28 cellular contexts compared by ENCODE assay signal in genomic region chr5:179294131-179294780, GRCh38. TPM values are rescaled to one million over a fixed set of nuclear protein-coding genes. Genes with fewer than 3 reads are reported as not detected.
DNase-seq lines count a peak whose midpoint lies in the region; ATAC-seq and TF ChIP-seq lines count a peak whose summit lies in the region.
"Had no signal": no experiment of that assay in that cellular context is flagged by ENCODE, and none has a peak within 500 bp of the region (broad histone marks: within the 10 kb centered on the region; RNA-seq: fewer than 3 reads in every experiment).

No MANE protein-coding gene starts in this region.

- H3K27me3 Mint-ChIP-seq in brain, result peaks cover 3% of the 10 kb centered on the region
- H3K27me3 Mint-ChIP-seq: activated naive CD4-positive, alpha-beta T cell treated with anti-CD3 and anti-CD28 coated beads, Interleukin-2, amount 10 ng/mL, durations not matched to agents 7 days and 5 days had no signal

- H3K4me1 Mint-ChIP-seq in brain, result peaks cover 53% of the 10 kb centered on the region
- H3K4me1 Mint-ChIP-seq: activated naive CD4-positive, alpha-beta T cell treated with anti-CD3 and anti-CD28 coated beads, Interleukin-2, amount 10 ng/mL, durations not matched to agents 7 days and 5 days; immature natural killer cell; naive thymus-derived CD4-positive, alpha-beta T cell had no signal

- no peaks in the 10 kb centered on the region for H3K36me3 ChIP-seq in mucosa of descending colon (ENCODE audit: low read depth)
- H3K36me3 ChIP-seq in thoracic aorta, result no peaks in the 10 kb centered on the region
- H3K36me3 ChIP-seq: adrenal gland had no signal

- H3K9me3 Mint-ChIP-seq in brain, result peaks cover 5 to 13% (median 7%) of the 10 kb centered on the region in 5 experiments
- H3K9me3 Mint-ChIP-seq: activated naive CD4-positive, alpha-beta T cell treated with anti-CD3 and anti-CD28 coated beads, Interleukin-2, amount 10 ng/mL, durations not matched to agents 7 days and 5 days; activated T-cell treated with anti-CD3 and anti-CD28 coated beads, Interleukin-2, amount 50 U/mL, for 72 hours; immature natural killer cell had no signal

- H3K27ac ChIP-seq in thoracic aorta, result peak overlapping the region; percentile 58 to 66
- H3K27ac ChIP-seq: adrenal gland had no signal

- H3K4me1 ChIP-seq in mucosa of descending colon (ENCODE audit: low read depth), result no peaks in the 10 kb centered on the region
- peaks cover 4 to 31% of the 10 kb centered on the region in 2 donors for H3K4me1 ChIP-seq in thoracic aorta (ENCODE audit: control insufficient read depth in 1 of 2, low read depth in 2 of 2)
- H3K4me1 ChIP-seq: adrenal gland, Caco-2 had no signal

- peak overlapping the region in 3 of 5 experiments; percentile 77 to 92 (median 79) for H3K27ac Mint-ChIP-seq in brain
- H3K27ac Mint-ChIP-seq: activated naive CD4-positive, alpha-beta T cell treated with anti-CD3 and anti-CD28 coated beads, Interleukin-2, amount 10 ng/mL, durations not matched to agents 7 days and 5 days; activated T-cell treated with anti-CD3 and anti-CD28 coated beads, Interleukin-2, amount 50 U/mL, for 72 hours; immature natural killer cell; naive thymus-derived CD4-positive, alpha-beta T cell had no signal

- no peaks in the 10 kb centered on the region for H3K27me3 ChIP-seq in thoracic aorta (replicated peaks; ENCODE audit: insufficient read depth)
- H3K27me3 ChIP-seq: adrenal gland had no signal

- intact Hi-C loops in mucosa of descending colon (cut with DNase I, micrococcal nuclease), result no loop called here

- H3K4me3 ChIP-seq in mucosa of descending colon (no peak overlapping the region), thoracic aorta (no peak overlapping the region)
- H3K4me3 ChIP-seq: adrenal gland had no signal

- ATAC-seq in mucosa of descending colon (no peak), thoracic aorta (ENCODE audit: insufficient number of reproducible peaks, low FRiP score, low read depth) (no peak), left lobe of liver (no peak)
- ATAC-seq: activated CD4-positive, CD25-positive, alpha-beta regulatory T cell treated with anti-CD3 and anti-CD28 coated beads, Interleukin-2, amount 50 U/mL, for 24 hours; activated T-cell treated with anti-CD3 and anti-CD28 coated beads, Interleukin-2, amount 50 U/mL, for 72 hours; left colon; naive thymus-derived CD4-positive, alpha-beta T cell; stimulated activated naive CD8-positive, alpha-beta T cell treated with anti-CD3 and anti-CD28 coated beads, Interleukin-15, Interleukin-2, amounts not matched to agents 100 U/mL and 50 U/mL, for 24 hours had no signal

- H3K36me3 Mint-ChIP-seq in brain, result no peaks in the 10 kb centered on the region
- H3K36me3 Mint-ChIP-seq: activated naive CD4-positive, alpha-beta T cell treated with anti-CD3 and anti-CD28 coated beads, Interleukin-2, amount 10 ng/mL, durations not matched to agents 7 days and 5 days; immature natural killer cell had no signal

- TF ChIP-seq CTCF in brain (conservative IDR thresholded peaks at IDR 0.05), result no peak
- no peak for TF ChIP-seq CTCF in mucosa of descending colon (IDR thresholded peaks at IDR 0.05)
- TF ChIP-seq CTCF in thoracic aorta (IDR thresholded peaks at IDR 0.05), result no peak

- H3K9me3 ChIP-seq in mucosa of descending colon (no peaks in the 10 kb centered on the region), thoracic aorta (no peaks in the 10 kb centered on the region)
- H3K9me3 ChIP-seq: adrenal gland, Caco-2 had no signal

- peak; percentile 54 for DNase-seq in EH (ENCODE audit: low read depth)
- peak in 2 of 3 donors; percentile 12 to 30 for DNase-seq in mucosa of descending colon
- no peak for DNase-seq in thoracic aorta (ENCODE audit: low spot score)
- DNase-seq in COLO668 (lab: John Stamatoyannopoulos, UW; ENCODE audit: unreplicated experiment), result no peak
- DNase-seq in left lobe of liver (ENCODE audit: low spot score), result no peak
- DNase-seq in activated gamma-delta T cell treated with Interleukin-2 at 50 U/mL for 16 hours, result no peak
- DNase-seq: activated CD4-positive, alpha-beta T cell treated with anti-CD3 and anti-CD28 coated beads, Interleukin-2, amount 50 U/mL, for 48 hours; activated naive CD4-positive, alpha-beta T cell treated with anti-CD3 and anti-CD28 coated beads, Interleukin-2, amount 10 ng/mL, durations not matched to agents 7 days and 5 days; activated T-cell treated with anti-CD3 and anti-CD28 coated beads, Interleukin-2, amount 50 U/mL, for 72 hours; adrenal gland; C1 segment of cervical spinal cord; DMS53; immature natural killer cell; KBM-7; left colon; naive thymus-derived CD4-positive, alpha-beta T cell; NCI-H187; NCI-H2171; NK-92 treated with Interleukin-12 subunit alpha and Interleukin-12 subunit beta, amount 100 ng/mL, for 24 hours; occipital lobe; small intestine; stimulated activated naive CD8-positive, alpha-beta T cell treated with anti-CD3 and anti-CD28 coated beads, Interleukin-15, Interleukin-2, amounts not matched to agents 100 U/mL and 50 U/mL, for 24 hours; T-helper 2 cell had no signal

- H3K4me3 Mint-ChIP-seq in brain, result no peak overlapping the region
- H3K4me3 Mint-ChIP-seq: activated naive CD4-positive, alpha-beta T cell treated with anti-CD3 and anti-CD28 coated beads, Interleukin-2, amount 10 ng/mL, durations not matched to agents 7 days and 5 days; activated T-cell treated with anti-CD3 and anti-CD28 coated beads, Interleukin-2, amount 50 U/mL, for 72 hours; immature natural killer cell; naive thymus-derived CD4-positive, alpha-beta T cell had no signal

RNA-seq across cellular contexts. Expression of gene ADAMTS2, which starts 51.0 kb away (rescaled TPM):
- 2.2 TPM for polyA plus RNA-seq in brain (ENCODE audit: insufficient read depth, low read depth, low replicate concordance)
- total RNA-seq in mucosa of descending colon (1 to 10 TPM; 1.3 to 9.2 (median 7.3) TPM), thoracic aorta (10 to 100 TPM; 34.4 to 60.7 TPM), left lobe of liver (11.9 TPM)
- total RNA-seq: activated T-cell treated with anti-CD3 and anti-CD28 coated beads, Interleukin-2, amount 50 U/mL, for 72 hours; G401; naive thymus-derived CD4-positive, alpha-beta T cell; pulmonary artery endothelial cell had no signal
- polyA plus RNA-seq: naive thymus-derived CD4-positive, alpha-beta T cell had no signal

Comparison
In these comparisons a context has a peak if more than half of its experiments do, and no peak if none do; other contexts are left out.
1. DNase-seq: peak in EH (single experiment) and mucosa of descending colon (2 of 3); none in thoracic aorta (single experiment), COLO668 (single experiment), left lobe of liver (single experiment) and activated gamma-delta T cell treated with Interleukin-2 at 50 U/mL for 16 hours (single experiment).